Comparison of ENCODE assay signal across 22 cellular contexts in genomic region chrX:114134465-114134864, GRCh38.
"Had no signal": no experiment of that assay in that cellular context is flagged by ENCODE, and none has a peak within 500 bp of the region (broad histone marks: within the 10 kb centered on the region; RNA-seq: fewer than 3 reads in every experiment).

No MANE protein-coding gene starts in this region.

- DNase-seq: activated CD4-positive, alpha-beta T cell treated with anti-CD3 and anti-CD28 coated beads for 1 hour; activated naive CD4-positive, alpha-beta T cell; activated T-cell treated with anti-CD3 and anti-CD28 coated beads, Interleukin-2, amount 50 U/mL, for 24 hours; cerebellar nuclear complex; cortex of kidney; erythroblast; gastrocnemius medialis; hippocampal formation; left ventricle myocardium inferior; ovary; spleen; stimulated activated CD4-positive, alpha-beta T cell treated with anti-CD3 and anti-CD28 coated beads, Interleukin-4, amount 100 ng/mL, for 1 hour; stimulated activated naive CD4-positive, alpha-beta T cell; T-helper 1 cell had no signal

- H3K27ac Mint-ChIP-seq: activated naive CD8-positive, alpha-beta T cell; activated T-cell treated with anti-CD3 and anti-CD28 coated beads, Interleukin-2, amount 50 U/mL, for 24 hours; activated T-helper 17 cell treated with anti-CD3 and anti-CD28 coated beads, Interleukin-2, amount 50 U/mL, for 72 hours; nephron; type B pancreatic cell had no signal

- H3K27me3 ChIP-seq: gastrocnemius medialis, neutrophil, ovary, right atrium auricular region had no signal

- H3K4me1 Mint-ChIP-seq: activated T-helper 17 cell treated with anti-CD3 and anti-CD28 coated beads, Interleukin-2, amount 50 U/mL, for 72 hours; nephron had no signal

- H3K36me3 ChIP-seq: gastrocnemius medialis, left ventricle myocardium inferior, neutrophil, ovary, prostate gland, right atrium auricular region, spleen, thoracic aorta had no signal

- H3K9me3 ChIP-seq: gastrocnemius medialis, left ventricle myocardium inferior, neutrophil, ovary, prostate gland, right atrium auricular region, spleen, thoracic aorta had no signal

- H3K9me3 Mint-ChIP-seq: activated T-cell treated with anti-CD3 and anti-CD28 coated beads, Interleukin-2, amount 50 U/mL, for 24 hours; nephron; type B pancreatic cell had no signal

- H3K36me3 Mint-ChIP-seq: activated naive CD8-positive, alpha-beta T cell; type B pancreatic cell had no signal

- H3K4me3 ChIP-seq: gastrocnemius medialis, left ventricle myocardium inferior, ovary, prostate gland, right atrium auricular region, spleen, thoracic aorta had no signal

- H3K27ac ChIP-seq: gastrocnemius medialis, left ventricle myocardium inferior, neutrophil, ovary, prostate gland, right atrium auricular region, spleen, thoracic aorta had no signal

- H3K4me3 Mint-ChIP-seq: activated naive CD8-positive, alpha-beta T cell; activated T-cell treated with anti-CD3 and anti-CD28 coated beads, Interleukin-2, amount 50 U/mL, for 24 hours; activated T-helper 17 cell treated with anti-CD3 and anti-CD28 coated beads, Interleukin-2, amount 50 U/mL, for 72 hours; nephron; type B pancreatic cell had no signal

- H3K27me3 Mint-ChIP-seq: activated naive CD8-positive, alpha-beta T cell; activated T-helper 17 cell treated with anti-CD3 and anti-CD28 coated beads, Interleukin-2, amount 50 U/mL, for 72 hours; type B pancreatic cell had no signal

- H3K4me1 ChIP-seq: gastrocnemius medialis, left ventricle myocardium inferior, prostate gland, right atrium auricular region, spleen had no signal
